In genomic region chr12:76518699-76519098, GRCh38 we compare ENCODE assay signal across 14 cellular contexts.
"Had no signal": no experiment of that assay in that cellular context is flagged by ENCODE, and none has a peak within 500 bp of the region (broad histone marks: within the 10 kb centered on the region; RNA-seq: fewer than 3 reads in every experiment).

No MANE protein-coding gene starts in this region.

- H3K4me3 ChIP-seq: coronary artery, esophagus muscularis mucosa, hepatocyte, right lobe of liver, smooth muscle cell had no signal

- H3K36me3 ChIP-seq: brain microvascular endothelial cell, esophagus muscularis mucosa, right lobe of liver had no signal

- H3K27ac ChIP-seq: brain microvascular endothelial cell, coronary artery, esophagus muscularis mucosa, hepatocyte, right lobe of liver had no signal

- H3K27me3 Mint-ChIP-seq: activated B cell treated with CpG ODN at 0.5 μM for 24 hours; activated CD4-positive, alpha-beta T cell treated with anti-CD3 and anti-CD28 coated beads, Interleukin-2, amount 10 ng/mL, durations not matched to agents 24 days and 14 days; activated naive CD8-positive, alpha-beta T cell; central memory CD8-positive, alpha-beta T cell had no signal

- H3K27ac Mint-ChIP-seq: activated B cell treated with CpG ODN at 0.5 μM for 24 hours; activated CD4-positive, alpha-beta T cell treated with anti-CD3 and anti-CD28 coated beads, Interleukin-2, amount 10 ng/mL, durations not matched to agents 24 days and 14 days had no signal

- H3K9me3 ChIP-seq: esophagus muscularis mucosa, right lobe of liver had no signal

- ATAC-seq: SK-N-SH treated with all-trans-retinoic acid at 6 μM for 48 hours had no signal

- H3K4me2 ChIP-seq: hepatocyte, smooth muscle cell had no signal

- H2AFZ ChIP-seq: hepatocyte had no signal

- H3K9me3 Mint-ChIP-seq: central memory CD8-positive, alpha-beta T cell had no signal

- H3K4me3 Mint-ChIP-seq: activated B cell treated with CpG ODN at 0.5 μM for 24 hours; activated CD4-positive, alpha-beta T cell treated with anti-CD3 and anti-CD28 coated beads, Interleukin-2, amount 10 ng/mL, durations not matched to agents 24 days and 14 days; activated naive CD8-positive, alpha-beta T cell; central memory CD8-positive, alpha-beta T cell; neural crest cell had no signal

- H3K27me3 ChIP-seq: brain microvascular endothelial cell, esophagus muscularis mucosa, hepatocyte, right lobe of liver had no signal

- DNase-seq: activated B cell treated with CpG ODN at 0.5 μM for 24 hours; activated CD4-positive, alpha-beta T cell treated with anti-CD3 and anti-CD28 coated beads, Interleukin-2, amount 10 ng/mL, durations not matched to agents 24 days and 14 days; activated CD8-positive, alpha-beta memory T cell treated with anti-CD3 and anti-CD28 coated beads for 24 hours; activated T-cell treated with anti-CD3 and anti-CD28 coated beads for 4 hours; brain microvascular endothelial cell; right lobe of liver had no signal

- H3K4me1 ChIP-seq: esophagus muscularis mucosa, right lobe of liver had no signal
